Comparison of ENCODE assay signal across 25 cellular contexts in the genomic region with DNA sequence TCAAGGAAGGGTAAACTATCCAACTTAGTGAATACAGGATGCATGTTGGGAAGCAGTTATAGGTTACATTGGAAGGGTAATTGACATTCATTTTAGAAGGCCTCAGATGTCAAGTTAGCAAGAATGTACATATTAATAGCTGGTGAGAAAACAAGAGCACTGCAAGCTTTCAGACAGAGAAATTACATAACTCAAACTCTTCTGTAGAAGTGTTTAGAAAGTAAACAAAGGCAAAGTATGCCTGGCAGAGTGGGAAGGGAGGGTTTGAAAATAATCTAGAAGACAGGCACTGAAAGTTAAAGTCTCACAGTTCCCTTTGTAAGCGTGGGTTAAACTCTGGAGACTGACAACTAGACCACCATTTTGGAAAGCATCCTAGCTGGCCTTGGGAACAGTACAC.
"Had no signal": no experiment of that assay in that cellular context is flagged by ENCODE, and none has a peak within 500 bp of the region (broad histone marks: within the 10 kb centered on the region; RNA-seq: fewer than 3 reads in every experiment).

No MANE protein-coding gene starts in this region.

- H3K4me3 ChIP-seq: coronary artery, esophagus muscularis mucosa, gastroesophageal sphincter, heart left ventricle, hepatocyte, prostate gland, right atrium auricular region, smooth muscle cell, suprapubic skin had no signal

- H2AFZ ChIP-seq: hepatocyte had no signal

- H3K4me1 ChIP-seq: esophagus muscularis mucosa, foreskin keratinocyte, gastroesophageal sphincter, prostate gland, right atrium auricular region had no signal

- H3K4me2 ChIP-seq: hepatocyte, smooth muscle cell had no signal

- H3K27me3 ChIP-seq: esophagus muscularis mucosa, foreskin keratinocyte, gastroesophageal sphincter, heart left ventricle, hepatocyte, neutrophil, right atrium auricular region, suprapubic skin had no signal

- DNase-seq: dermis blood vessel endothelial cell; effector memory CD4-positive, alpha-beta T cell; foreskin keratinocyte; heart left ventricle; kidney; naive thymus-derived CD8-positive, alpha-beta T cell; nephron progenitor cell; stimulated activated CD4-positive, alpha-beta T cell treated with anti-CD3 and anti-CD28 coated beads, Interleukin-12 subunit alpha, Interleukin-12 subunit beta, amount 100 ng/mL, for 4 hours; stimulated activated CD4-positive, alpha-beta T cell treated with anti-CD3 and anti-CD28 coated beads, Interleukin-1b, Interleukin-23, amount 100 ng/mL, for 48 hours; stimulated activated CD4-positive, alpha-beta T cell treated with anti-CD3 and anti-CD28 coated beads, Interleukin-4, amount 100 ng/mL, for 1 hour; stimulated activated CD8-positive, alpha-beta memory T cell treated with anti-CD3 and anti-CD28 coated beads, Interleukin-4, amount 100 ng/mL, for 48 hours; stimulated activated naive CD4-positive, alpha-beta T cell; stimulated activated naive CD8-positive, alpha-beta T cell treated with anti-CD3 and anti-CD28 coated beads, Interleukin-15, amount 100 ng/mL, for 72 hours; trophoblast cell had no signal

- H3K9me3 ChIP-seq: esophagus muscularis mucosa, gastroesophageal sphincter, neutrophil, prostate gland, suprapubic skin had no signal

- ATAC-seq: foreskin keratinocyte; gastroesophageal sphincter; heart left ventricle; left lobe of liver; naive thymus-derived CD8-positive, alpha-beta T cell; sciatic nerve; stimulated activated naive CD8-positive, alpha-beta T cell treated with anti-CD3 and anti-CD28 coated beads, Interleukin-15, amount 100 ng/mL, for 72 hours had no signal

- H3K79me2 ChIP-seq: hepatocyte had no signal

- H3K27ac ChIP-seq: coronary artery, esophagus muscularis mucosa, foreskin keratinocyte, gastroesophageal sphincter, heart left ventricle, hepatocyte, neutrophil, prostate gland, right atrium auricular region, suprapubic skin had no signal

- H3K36me3 ChIP-seq: esophagus muscularis mucosa, gastroesophageal sphincter, heart left ventricle, neutrophil, prostate gland, right atrium auricular region, suprapubic skin had no signal
